Comparison of ENCODE assay signal across 22 cellular contexts in the genomic region with DNA sequence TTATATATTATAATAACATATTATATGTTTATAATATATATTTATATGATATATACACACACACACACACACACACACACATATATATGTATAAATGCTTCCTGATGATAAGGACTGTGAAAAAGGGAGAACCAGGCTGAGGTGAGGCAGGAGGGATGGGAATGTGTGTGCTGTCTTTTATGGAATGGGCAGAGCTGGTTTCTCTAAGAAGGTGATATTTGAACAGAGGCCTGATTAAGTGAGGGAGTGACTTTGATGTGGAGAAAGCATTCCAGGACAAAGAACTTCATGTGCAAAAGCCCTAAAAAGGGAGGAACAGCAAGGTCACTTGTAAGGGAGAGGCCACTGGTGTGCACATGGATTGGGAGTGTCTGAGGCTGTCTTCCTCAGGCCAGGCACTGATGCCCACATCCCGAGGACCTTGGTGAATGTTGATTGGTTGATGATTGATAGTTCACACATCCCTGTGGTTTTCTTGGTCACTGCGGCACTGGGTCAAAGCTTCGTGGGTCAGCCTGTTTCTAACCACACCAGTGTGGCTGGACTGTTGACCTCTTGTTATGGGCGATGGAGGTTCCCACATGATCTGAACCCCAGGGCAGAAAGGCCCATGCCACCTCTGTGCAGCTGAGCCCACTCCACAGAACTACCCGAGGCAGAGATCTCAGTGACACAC.
DNase-seq lines count a peak whose midpoint lies in the region; ATAC-seq lines count a peak whose summit lies in the region.
"Had no signal": no experiment of that assay in that cellular context is flagged by ENCODE, and none has a peak within 500 bp of the region (broad histone marks: within the 10 kb centered on the region; RNA-seq: fewer than 3 reads in every experiment).

No MANE protein-coding gene starts in this region.

- H2BK12ac ChIP-seq in neuronal stem cell (ENCODE audit: low read length), result peak overlapping the region; percentile 58

- no peaks in the 10 kb centered on the region for H3K36me3 ChIP-seq in neuronal stem cell (replicated peaks in 1 of 2; ENCODE audit: control insufficient read depth in 2 of 2, insufficient read depth in 2 of 2, low read length in 2 of 2)
- H3K36me3 ChIP-seq: MG63 had no signal

- ATAC-seq in HG02970 (IDR thresholded peaks at IDR 0.05; ENCODE audit: low FRiP score, unreplicated experiment), result no peak
- ATAC-seq: Panc1 had no signal

- H3K27ac Mint-ChIP-seq in activated CD4-positive, alpha-beta T cell treated with anti-CD3 and anti-CD28 coated beads, Interleukin-2, amount 10 ng/mL, durations not matched to agents 24 days and 14 days, result no peak overlapping the region
- H3K27ac Mint-ChIP-seq: IgD-negative memory B cell had no signal

- H3K4me2 ChIP-seq in neuronal stem cell (ENCODE audit: insufficient read depth, low read length, poor library complexity, severe bottlenecking), result no peak overlapping the region

- no peak overlapping the region for H3K23ac ChIP-seq in neuronal stem cell (ENCODE audit: low read depth, low read length, poor library complexity)

- no peak overlapping the region for H2AK5ac ChIP-seq in neuronal stem cell (ENCODE audit: low read depth, low read length)

- DNase-seq in activated CD4-positive, alpha-beta T cell treated with anti-CD3 and anti-CD28 coated beads, Interleukin-2, amount 10 ng/mL, durations not matched to agents 24 days and 14 days, result peak; percentile 25
- DNase-seq in activated CD4-positive, alpha-beta T cell treated with anti-CD3 and anti-CD28 coated beads for 48 hours, result no peak
- peak; percentile 31 for DNase-seq in islet precursor cell
- DNase-seq in neuronal stem cell (ENCODE audit: low spot score), result no peak
- no peak for DNase-seq in Kasumi-1 (lab: John Stamatoyannopoulos, UW)
- no peak for DNase-seq in DMS53 treated with DMSO at 0.1 percent for 48 hours (lab: John Stamatoyannopoulos, UW; ENCODE audit: unreplicated experiment)
- no peak for DNase-seq in amygdala (lab: John Stamatoyannopoulos, UW)
- DNase-seq: AML-193, DND-41, HCEC 1CT, Karpas-422, MG63, NCI-H1048, NCI-H1436, NCI-H2029, NCI-H345, NCI-H526 had no signal

- no peak overlapping the region for H2AFZ ChIP-seq in neuronal stem cell (ENCODE audit: low read length)

- H3K4ac ChIP-seq in neuronal stem cell (ENCODE audit: low read length), result no peak overlapping the region

- no peaks in the 10 kb centered on the region for H3K27me3 ChIP-seq in neuronal stem cell (ENCODE audit: control insufficient read depth in 3 of 3, insufficient read depth in 3 of 3, low read depth in 1 of 3, low read length in 3 of 3)

- H3K36me3 Mint-ChIP-seq in activated CD4-positive, alpha-beta T cell treated with anti-CD3 and anti-CD28 coated beads, Interleukin-2, amount 10 ng/mL, durations not matched to agents 24 days and 14 days (ENCODE audit: low read depth), result no peaks in the 10 kb centered on the region
- H3K36me3 Mint-ChIP-seq: CD14-positive monocyte, IgD-negative memory B cell had no signal

- H3K14ac ChIP-seq in neuronal stem cell (ENCODE audit: low read length), result no peak overlapping the region

- H3K27ac ChIP-seq in neuronal stem cell (replicated peaks; ENCODE audit: low read length), result no peak overlapping the region
- H3K27ac ChIP-seq: 22Rv1 had no signal

- intact Hi-C loops in activated CD4-positive, alpha-beta T cell treated with anti-CD3 and anti-CD28 coated beads, Interleukin-2, amount 10 ng/mL, durations not matched to agents 24 days and 14 days (cut with micrococcal nuclease), result no loop called here

- no peak overlapping the region for H2BK5ac ChIP-seq in neuronal stem cell (ENCODE audit: low read length)

- peaks cover 11 to 17% of the 10 kb centered on the region in 2 donors for H3K4me1 ChIP-seq in neuronal stem cell (ENCODE audit: control insufficient read depth in 2 of 2, insufficient read depth in 1 of 2, low read depth in 1 of 2, low read length in 2 of 2)

- H3K9me3 Mint-ChIP-seq in activated CD4-positive, alpha-beta T cell treated with anti-CD3 and anti-CD28 coated beads, Interleukin-2, amount 10 ng/mL, durations not matched to agents 24 days and 14 days, result no peaks in the 10 kb centered on the region

- H3K79me1 ChIP-seq in neuronal stem cell (ENCODE audit: low read depth, low read length), result no peaks in the 10 kb centered on the region

- no peak overlapping the region for H2BK120ac ChIP-seq in neuronal stem cell (ENCODE audit: low read depth, low read length)

- peak overlapping the region; percentile 44 for H3K18ac ChIP-seq in neuronal stem cell (ENCODE audit: low read length)

- no CpG with 5 or more reads among the region's 5 CpGs for WGBS in neuronal stem cell (ENCODE audit: extremely low coverage in 2 of 2, insufficient read length in 2 of 2, insufficient replicate concordance in 1 of 2), 2 donors

- no peak overlapping the region for H2BK15ac ChIP-seq in neuronal stem cell (ENCODE audit: low read length)

- H3K27me3 Mint-ChIP-seq in activated CD4-positive, alpha-beta T cell treated with anti-CD3 and anti-CD28 coated beads, Interleukin-2, amount 10 ng/mL, durations not matched to agents 24 days and 14 days, result no peaks in the 10 kb centered on the region
- H3K27me3 Mint-ChIP-seq: IgD-negative memory B cell had no signal

- H3K9ac ChIP-seq in neuronal stem cell (ENCODE audit: low read depth, low read length, poor library complexity), result no peak overlapping the region

- no peak overlapping the region for H3K4me3 ChIP-seq in neuronal stem cell (ENCODE audit: low read length in 2 of 2)
- H3K4me3 ChIP-seq: MG63 had no signal

- peak overlapping the region; percentile 67 for H4K91ac ChIP-seq in neuronal stem cell (ENCODE audit: low read depth, low read length, poor library complexity)

- H4K8ac ChIP-seq in neuronal stem cell (ENCODE audit: low read depth, low read length), result no peak overlapping the region

- H3K4me1 Mint-ChIP-seq in activated CD4-positive, alpha-beta T cell treated with anti-CD3 and anti-CD28 coated beads, Interleukin-2, amount 10 ng/mL, durations not matched to agents 24 days and 14 days, result no peaks in the 10 kb centered on the region
- H3K4me1 Mint-ChIP-seq: CD14-positive monocyte, IgD-negative memory B cell had no signal

- no peak overlapping the region for H3K4me3 Mint-ChIP-seq in activated CD4-positive, alpha-beta T cell treated with anti-CD3 and anti-CD28 coated beads, Interleukin-2, amount 10 ng/mL, durations not matched to agents 24 days and 14 days
- H3K4me3 Mint-ChIP-seq: CD14-positive monocyte, IgD-negative memory B cell had no signal

- peaks cover 0 to 17% of the 10 kb centered on the region in 2 donors for H3K9me3 ChIP-seq in neuronal stem cell (replicated peaks in 1 of 2; ENCODE audit: control insufficient read depth in 2 of 2, insufficient read depth in 1 of 2, low read depth in 1 of 2, low read length in 2 of 2)
- H3K9me3 ChIP-seq: MG63 had no signal

Comparison
In these comparisons a context has a peak if more than half of its experiments do, and no peak if none do; other contexts are left out.
1. DNase-seq: peak in activated CD4-positive, alpha-beta T cell treated with anti-CD3 and anti-CD28 coated beads, Interleukin-2, amount 10 ng/mL, durations not matched to agents 24 days and 14 days (single experiment) and islet precursor cell (single experiment); none in activated CD4-positive, alpha-beta T cell treated with anti-CD3 and anti-CD28 coated beads for 48 hours (single experiment), neuronal stem cell (single experiment), Kasumi-1 (0 of 2), DMS53 treated with DMSO at 0.1 percent for 48 hours (single experiment) and amygdala (0 of 56).